17 cellular contexts compared by ENCODE assay signal in the genomic region with DNA sequence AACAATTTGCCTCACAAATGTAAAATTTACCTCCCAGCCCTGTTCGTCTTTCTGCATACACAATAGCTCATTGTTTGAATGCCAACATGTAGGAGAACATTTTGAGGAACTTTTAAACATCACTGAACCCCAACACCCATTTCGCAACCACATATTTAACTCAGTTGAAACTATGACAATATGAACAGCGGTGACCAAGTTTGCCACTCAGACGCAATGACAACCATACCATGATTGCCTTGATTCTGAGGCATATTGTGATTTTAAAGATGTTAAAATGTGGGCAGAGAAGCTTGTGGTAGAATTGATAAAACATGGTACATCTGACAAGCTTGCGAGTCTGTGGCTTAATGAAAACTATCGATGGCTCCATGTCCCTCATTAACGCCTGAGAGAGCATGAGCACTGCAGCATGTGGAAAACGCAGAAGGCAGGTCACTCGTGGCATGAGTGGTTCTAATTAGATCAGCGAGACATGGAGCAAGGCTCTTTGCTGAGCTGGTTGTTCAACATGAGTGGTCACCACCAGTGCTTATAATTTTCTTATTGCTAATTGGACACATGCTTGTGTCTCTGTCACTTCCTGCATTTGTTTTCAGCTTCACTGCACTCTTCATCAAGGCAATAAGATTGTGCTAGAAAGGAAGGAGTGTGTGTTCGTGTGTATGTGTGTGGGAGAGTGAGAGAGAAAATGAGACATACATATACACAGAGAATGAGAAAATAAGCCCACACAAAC.
DNase-seq lines count a peak whose midpoint lies in the region; ATAC-seq, FAIRE-seq and TF ChIP-seq lines count a peak whose summit lies in the region.
"Had no signal": no experiment of that assay in that cellular context is flagged by ENCODE, and none has a peak within 500 bp of the region (broad histone marks: within the 10 kb centered on the region; RNA-seq: fewer than 3 reads in every experiment).

No MANE protein-coding gene starts in this region.

- ATAC-seq in GM18502 (IDR thresholded peaks at IDR 0.05; ENCODE audit: poor library complexity, unreplicated experiment), result no peak
- ATAC-seq: gastrocnemius medialis, left ventricle myocardium superior had no signal

- H3K4me1 ChIP-seq in BE2C, result peaks cover 7% of the 10 kb centered on the region
- H3K4me1 ChIP-seq: gastrocnemius medialis had no signal

- H3K9me3 ChIP-seq in BE2C, result no peaks in the 10 kb centered on the region
- H3K9me3 ChIP-seq: gastrocnemius medialis had no signal

- H3K36me3 ChIP-seq in BE2C, result no peaks in the 10 kb centered on the region
- H3K36me3 ChIP-seq: brain microvascular endothelial cell, gastrocnemius medialis had no signal

- FAIRE-seq in GM19239 (lab: Jason Lieb, UNC), result peak; percentile 67

- TF ChIP-seq CTCF in AG10803 (conservative IDR thresholded peaks at IDR 0.05; ENCODE audit: low read length), result no peak
- TF ChIP-seq CTCF in BE2C (IDR thresholded peaks at IDR 0.05; ENCODE audit: low read depth, low read length), result no peak

- H3K4me3 ChIP-seq in AG10803 (ENCODE audit: low read length) (no peak overlapping the region), BE2C (ENCODE audit: low read depth, low read length) (no peak overlapping the region)
- H3K4me3 ChIP-seq: gastrocnemius medialis, PC-9 had no signal

- no peaks in the 10 kb centered on the region for H3K27me3 ChIP-seq in BE2C
- H3K27me3 ChIP-seq: brain microvascular endothelial cell, gastrocnemius medialis had no signal

- DNase-seq in AG10803 (ENCODE audit: low read depth) (peak; percentile 7), GM19239 (ENCODE audit: insufficient read length, low spot score) (no peak), MV-4-11 (lab: John Stamatoyannopoulos, UW) (peak; percentile 46), germinal center (ENCODE audit: low spot score) (peak; percentile 8), GM19240 (ENCODE audit: insufficient read length, low spot score) (no peak), BE2C (no peak), NCI-H1930 (lab: John Stamatoyannopoulos, UW) (no peak)
- DNase-seq: activated CD4-positive, alpha-beta memory T cell treated with anti-CD3 and anti-CD28 coated beads, Interleukin-2, amount 10 ng/mL, durations not matched to agents 7 days and 5 days; activated gamma-delta T cell treated with Interleukin-2 at 50 U/mL for 16 hours; brain microvascular endothelial cell; effector CD4-positive, alpha-beta T cell; gastrocnemius medialis; left ventricle myocardium superior; NCI-H2171; PC-9; T-helper 2 cell had no signal

Comparison
In these comparisons a context has a peak if more than half of its experiments do, and no peak if none do; other contexts are left out.
1. DNase-seq: peak in AG10803 (single experiment), MV-4-11 (single experiment) and germinal center (single experiment); none in GM19239 (single experiment), GM19240 (single experiment), BE2C (single experiment) and NCI-H1930 (0 of 2).